3 cellular contexts compared by ENCODE assay signal in the genomic region with DNA sequence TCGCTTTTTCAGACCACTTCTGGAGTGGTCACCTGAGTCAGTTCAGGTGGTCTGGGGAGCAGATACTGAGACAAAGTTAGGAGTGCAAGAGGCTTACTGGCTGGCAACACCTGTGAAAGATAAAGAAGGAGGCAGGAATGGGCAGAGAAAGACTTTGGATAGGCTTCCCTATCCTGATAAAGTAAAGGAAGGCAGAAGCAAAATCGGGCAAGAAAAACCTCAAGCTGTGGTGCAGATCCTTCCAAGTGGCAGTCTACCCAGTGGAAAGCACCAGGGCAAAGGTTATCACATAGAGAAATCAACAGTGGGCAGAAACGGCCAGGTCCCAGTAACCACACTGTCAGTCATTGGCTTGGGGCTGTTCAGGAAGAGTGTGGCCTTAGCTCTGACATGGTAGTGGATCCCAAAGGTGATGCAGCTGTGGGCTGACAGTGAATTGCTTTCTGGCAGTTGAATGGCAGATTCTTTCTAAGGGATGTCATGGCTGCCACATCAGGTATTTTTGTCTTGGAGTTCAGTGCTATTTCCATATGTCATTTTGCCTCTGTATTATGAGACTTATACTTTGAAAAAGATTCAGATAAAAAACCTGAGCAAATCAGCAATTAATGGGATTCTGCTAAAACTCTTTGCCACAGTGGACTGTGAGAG.
TF ChIP-seq lines count a peak whose summit lies in the region.

No MANE protein-coding gene starts in this region.

TF ChIP-seq in HepG2, 621 proteins besides CTCF, POLR2A, EP300 and RAD21:
- TF ChIP-seq MEIS1 (CRISPR knock-in tag; IDR thresholded peaks at IDR 0.05; ENCODE audit: borderline replicate concordance), result no peak
- TF ChIP-seq ZNF672 (CRISPR knock-in tag; IDR thresholded peaks at IDR 0.05), result no peak

TF ChIP-seq in WTC11, 78 proteins besides CTCF, POLR2A, EP300 and RAD21:
- no peak for TF ChIP-seq MAX (CRISPR knock-in tag; IDR thresholded peaks at IDR 0.05)
- TF ChIP-seq ZNF263 (CRISPR knock-in tag; IDR thresholded peaks at IDR 0.05; ENCODE audit: low read depth), result no peak
- TF ChIP-seq E2F1 (CRISPR knock-in tag; IDR thresholded peaks at IDR 0.05), result no peak
- TF ChIP-seq, protein P1, sequence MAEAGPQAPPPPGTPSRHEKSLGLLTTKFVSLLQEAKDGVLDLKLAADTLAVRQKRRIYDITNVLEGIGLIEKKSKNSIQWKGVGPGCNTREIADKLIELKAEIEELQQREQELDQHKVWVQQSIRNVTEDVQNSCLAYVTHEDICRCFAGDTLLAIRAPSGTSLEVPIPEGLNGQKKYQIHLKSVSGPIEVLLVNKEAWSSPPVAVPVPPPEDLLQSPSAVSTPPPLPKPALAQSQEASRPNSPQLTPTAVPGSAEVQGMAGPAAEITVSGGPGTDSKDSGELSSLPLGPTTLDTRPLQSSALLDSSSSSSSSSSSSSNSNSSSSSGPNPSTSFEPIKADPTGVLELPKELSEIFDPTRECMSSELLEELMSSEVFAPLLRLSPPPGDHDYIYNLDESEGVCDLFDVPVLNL (CRISPR knock-in tag; IDR thresholded peaks at IDR 0.05; ENCODE audit: borderline replicate concordance, low read depth), result no peak
- no peak for TF ChIP-seq CREM (CRISPR knock-in tag; IDR thresholded peaks at IDR 0.05)
- no peak for TF ChIP-seq RORB (CRISPR knock-in tag; IDR thresholded peaks at IDR 0.05)
- TF ChIP-seq HMGXB4 (CRISPR knock-in tag; IDR thresholded peaks at IDR 0.05), result no peak
- no peak for TF ChIP-seq NR3C1 (CRISPR knock-in tag; conservative IDR thresholded peaks at IDR 0.05; ENCODE audit: low read depth)
- no peak for TF ChIP-seq ZBTB21 (CRISPR knock-in tag; IDR thresholded peaks at IDR 0.05; ENCODE audit: borderline replicate concordance)
- no peak for TF ChIP-seq ZBTB43 (CRISPR knock-in tag; IDR thresholded peaks at IDR 0.05)
- TF ChIP-seq, protein P2, sequence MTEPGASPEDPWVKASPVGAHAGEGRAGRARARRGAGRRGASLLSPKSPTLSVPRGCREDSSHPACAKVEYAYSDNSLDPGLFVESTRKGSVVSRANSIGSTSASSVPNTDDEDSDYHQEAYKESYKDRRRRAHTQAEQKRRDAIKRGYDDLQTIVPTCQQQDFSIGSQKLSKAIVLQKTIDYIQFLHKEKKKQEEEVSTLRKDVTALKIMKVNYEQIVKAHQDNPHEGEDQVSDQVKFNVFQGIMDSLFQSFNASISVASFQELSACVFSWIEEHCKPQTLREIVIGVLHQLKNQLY (CRISPR knock-in tag; IDR thresholded peaks at IDR 0.05), result no peak
- no peak for TF ChIP-seq ZMAT4 (CRISPR knock-in tag; IDR thresholded peaks at IDR 0.05)

TF ChIP-seq in SK-N-SH treated with all-trans-retinoic acid at 6 μM for 48 hours, 23 proteins besides CTCF, POLR2A, EP300 and RAD21:
- no peak for TF ChIP-seq ARNTL (CRISPR knock-in tag; IDR thresholded peaks at IDR 0.05; ENCODE audit: borderline replicate concordance, low read depth)
